ENCODE assay signal across 1 cellular context in genomic region chr13:112583592-112584277, GRCh38.
TF ChIP-seq lines count a peak whose summit lies in the region.

No MANE protein-coding gene starts in this region.

TF ChIP-seq in HepG2, 621 proteins besides CTCF, POLR2A, EP300 and RAD21 (continued from another document):
- TF ChIP-seq HMGXB4 (CRISPR knock-in tag; IDR thresholded peaks at IDR 0.05; ENCODE audit: borderline replicate concordance in 1 of 2, low read depth in 1 of 2) (no peak), ZNF207 (IDR thresholded peaks at IDR 0.05; ENCODE audit: borderline replicate concordance) (no peak), ZNF280B (CRISPR knock-in tag; IDR thresholded peaks at IDR 0.05; ENCODE audit: borderline replicate concordance) (no peak), XBP1 (CRISPR knock-in tag; IDR thresholded peaks at IDR 0.05) (no peak), ARID5B (CRISPR knock-in tag; IDR thresholded peaks at IDR 0.05) (no peak), MXD3 (CRISPR knock-in tag; IDR thresholded peaks at IDR 0.05) (no peak), RFX1 (IDR thresholded peaks at IDR 0.05) (no peak), ZBTB33 (CRISPR knock-in tag; IDR thresholded peaks at IDR 0.05) (no peak), JARID2 (CRISPR knock-in tag; IDR thresholded peaks at IDR 0.05; ENCODE audit: insufficient replicate concordance) (no peak), PBX3 (CRISPR knock-in tag; IDR thresholded peaks at IDR 0.05; ENCODE audit: borderline replicate concordance) (no peak)
